9 cellular contexts compared by ENCODE assay signal in genomic region chr7:157490465-157490912, GRCh38.
DNase-seq lines count a peak whose midpoint lies in the region; ATAC-seq, FAIRE-seq and TF ChIP-seq lines count a peak whose summit lies in the region.
"Had no signal": no experiment of that assay in that cellular context is flagged by ENCODE, and none has a peak within 500 bp of the region (broad histone marks: within the 10 kb centered on the region; RNA-seq: fewer than 3 reads in every experiment).

No MANE protein-coding gene starts in this region.

- no peaks in the 10 kb centered on the region for H3K36me3 ChIP-seq in astrocyte (ENCODE audit: insufficient read depth, low read length)
- H3K36me3 ChIP-seq in thyroid gland = no peaks in the 10 kb centered on the region

- peak; percentile 93 to 95 for DNase-seq in AML-193 (lab: John Stamatoyannopoulos, UW)
- DNase-seq in RKO (ENCODE audit: low spot score) = peak; percentile 82
- peak; percentile 91 for DNase-seq in astrocyte (ENCODE audit: low read depth)
- DNase-seq in renal cortical epithelial cell (ENCODE audit: low read depth) = peak; percentile 6
- no peak for DNase-seq in thyroid gland
- no peak for DNase-seq in epidermal melanocyte (ENCODE audit: insufficient read length, low spot score)
- no peak for DNase-seq in NCI-H2081 treated with DMSO at 0.1 percent for 48 hours (lab: John Stamatoyannopoulos, UW)
- DNase-seq: right cardiac atrium had no signal

- H3K79me2 ChIP-seq in astrocyte (ENCODE audit: insufficient read depth, low read length) = no peaks in the 10 kb centered on the region

- TF ChIP-seq POLR2A in thyroid gland (IDR thresholded peaks at IDR 0.05) = no peak

- H3K9ac ChIP-seq in astrocyte (ENCODE audit: low read length) = no peak overlapping the region

- H3K27ac Mint-ChIP-seq in astrocyte (ENCODE audit: unreplicated experiment) = no peak overlapping the region

- no peak for TF ChIP-seq CTCF in astrocyte (IDR thresholded peaks at IDR 0.05; ENCODE audit: insufficient read depth, low read depth, low read length)
- no peak for TF ChIP-seq CTCF in thyroid gland (IDR thresholded peaks at IDR 0.05)

- H3K4me2 ChIP-seq in astrocyte (ENCODE audit: low read length) = no peak overlapping the region

- H3K27me3 Mint-ChIP-seq in astrocyte (ENCODE audit: low read depth, unreplicated experiment) = no peaks in the 10 kb centered on the region

- no peak overlapping the region for H2AFZ ChIP-seq in astrocyte (ENCODE audit: low read depth, low read length)

- H3K4me3 Mint-ChIP-seq in astrocyte (ENCODE audit: unreplicated experiment) = no peak overlapping the region

- peak; percentile 77 for ATAC-seq in GM21423 (IDR thresholded peaks at IDR 0.05; ENCODE audit: unreplicated experiment)

- intact Hi-C loops in thyroid gland (cut with DNase I) = no loop called here

- peak; percentile 13 for FAIRE-seq in astrocyte (lab: Jason Lieb, UNC)

- no peaks in the 10 kb centered on the region for H3K27me3 ChIP-seq in astrocyte (ENCODE audit: insufficient read depth, low read length)
- H3K27me3 ChIP-seq in thyroid gland = no peaks in the 10 kb centered on the region

- H3K27ac ChIP-seq in astrocyte (ENCODE audit: low read depth, low read length) (no peak overlapping the region), thyroid gland (no peak overlapping the region)

- peaks cover 2% of the 10 kb centered on the region for H3K36me3 Mint-ChIP-seq in astrocyte (ENCODE audit: low read depth, unreplicated experiment)

- no peaks in the 10 kb centered on the region for H3K4me1 Mint-ChIP-seq in astrocyte (ENCODE audit: low read depth, unreplicated experiment)

- H3K4me3 ChIP-seq in astrocyte (ENCODE audit: insufficient read depth, low read depth, low read length) (no peak overlapping the region), thyroid gland (replicated peaks in 1 of 3) (no peak overlapping the region)

- no peaks in the 10 kb centered on the region for H4K20me1 ChIP-seq in astrocyte (ENCODE audit: insufficient read depth, low read length)

- H3K4me1 ChIP-seq in astrocyte (ENCODE audit: insufficient read depth, low read length) = no peaks in the 10 kb centered on the region
- H3K4me1 ChIP-seq in thyroid gland = no peaks in the 10 kb centered on the region

- H3K9me3 Mint-ChIP-seq in astrocyte (ENCODE audit: unreplicated experiment) = peaks cover 19% of the 10 kb centered on the region

- 81 to 82% methylated on average over 8 of the region's 8 CpGs for WGBS in thyroid gland, 2 donors

- H3K9me3 ChIP-seq in astrocyte (ENCODE audit: insufficient read depth, low read depth, low read length) (no peaks in the 10 kb centered on the region), thyroid gland (no peaks in the 10 kb centered on the region)

Comparison
In these comparisons a context has a peak if more than half of its experiments do, and no peak if none do; other contexts are left out.
1. DNase-seq: peak in AML-193 (2 of 2), RKO (single experiment), astrocyte (single experiment) and renal cortical epithelial cell (single experiment); none in thyroid gland (0 of 2), epidermal melanocyte (single experiment) and NCI-H2081 treated with DMSO at 0.1 percent for 48 hours (single experiment).